In the genomic region with DNA sequence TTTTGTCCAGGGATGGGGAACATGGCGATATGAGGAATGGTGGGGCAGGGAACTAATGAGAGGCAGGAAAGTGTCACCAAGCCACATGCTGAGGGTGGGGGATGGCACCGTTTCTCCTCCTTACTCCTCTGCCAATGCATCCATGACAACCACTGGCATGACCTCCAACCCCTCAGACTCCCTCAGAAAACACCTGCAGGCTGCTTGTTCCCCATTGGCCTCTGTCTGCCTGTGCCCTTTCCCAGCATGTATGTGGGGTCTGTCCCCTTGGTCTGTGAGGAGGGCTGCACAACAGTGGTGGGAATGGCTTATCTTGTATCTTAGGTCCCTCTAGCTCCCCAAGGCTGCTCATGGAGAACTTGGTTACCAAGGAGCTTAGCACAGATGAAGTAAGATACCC, we compare ENCODE assay signal across 27 cellular contexts.
"Had no signal": no experiment of that assay in that cellular context is flagged by ENCODE, and none has a peak within 500 bp of the region (broad histone marks: within the 10 kb centered on the region; RNA-seq: fewer than 3 reads in every experiment).

No MANE protein-coding gene starts in this region.

- H3K27ac ChIP-seq: adrenal gland, body of pancreas had no signal

- ATAC-seq: activated CD4-positive, alpha-beta T cell treated with anti-CD3 and anti-CD28 coated beads for 36 hours; activated CD8-positive, alpha-beta memory T cell treated with anti-CD3 and anti-CD28 coated beads, Interleukin-2, amount 10 ng/mL, durations not matched to agents 7 days and 5 days; activated CD8-positive, alpha-beta T cell treated with anti-CD3 and anti-CD28 coated beads, Interleukin-2, amount 10 ng/mL, durations not matched to agents 7 days and 5 days; activated naive CD8-positive, alpha-beta T cell treated with anti-CD3 and anti-CD28 coated beads, Interleukin-2, amount 50 U/mL, for 24 hours; body of pancreas had no signal

- H3K27me3 ChIP-seq: adrenal gland, body of pancreas had no signal

- H3K36me3 Mint-ChIP-seq: activated CD4-positive, alpha-beta memory T cell treated with anti-CD3 and anti-CD28 coated beads for 36 hours; activated CD8-positive, alpha-beta memory T cell treated with anti-CD3 and anti-CD28 coated beads, Interleukin-2, amount 10 ng/mL, durations not matched to agents 7 days and 5 days; activated naive CD4-positive, alpha-beta T cell treated with anti-CD3 and anti-CD28 coated beads, Interleukin-2, amount 50 U/mL, for 24 hours; activated naive CD8-positive, alpha-beta T cell treated with anti-CD3 and anti-CD28 coated beads for 36 hours had no signal

- H3K9me3 ChIP-seq: adrenal gland, body of pancreas had no signal

- H3K4me3 Mint-ChIP-seq: activated CD4-positive, alpha-beta memory T cell treated with anti-CD3 and anti-CD28 coated beads for 36 hours; activated CD4-positive, alpha-beta T cell treated with anti-CD3 and anti-CD28 coated beads for 36 hours; activated CD4-positive, alpha-beta T cell treated with anti-CD3 and anti-CD28 coated beads, Interleukin-2, amount 10 ng/mL, durations not matched to agents 24 days and 14 days; activated CD8-positive, alpha-beta memory T cell treated with anti-CD3 and anti-CD28 coated beads, Interleukin-2, amount 10 ng/mL, durations not matched to agents 7 days and 5 days; activated CD8-positive, alpha-beta T cell treated with anti-CD3 and anti-CD28 coated beads, Interleukin-2, amount 10 ng/mL, durations not matched to agents 7 days and 5 days; activated naive CD4-positive, alpha-beta T cell treated with anti-CD3 and anti-CD28 coated beads for 36 hours; activated naive CD4-positive, alpha-beta T cell treated with anti-CD3 and anti-CD28 coated beads, Interleukin-2, amount 50 U/mL, for 24 hours; activated naive CD8-positive, alpha-beta T cell treated with anti-CD3 and anti-CD28 coated beads for 36 hours; activated naive CD8-positive, alpha-beta T cell treated with anti-CD3 and anti-CD28 coated beads, Interleukin-2, amount 50 U/mL, for 24 hours; activated T-helper 1 cell treated with anti-CD3 and anti-CD28 coated beads, Interleukin-12 subunit alpha, Interleukin-12 subunit beta, Interleukin-2, Interleukin-4 antibody, amounts not matched to agents 30 ng/mL and 10 ng/mL and 1 ng/mL, durations not matched to agents 14 hours and 24 hours and 36 hours had no signal

- H3K36me3 ChIP-seq: adrenal gland had no signal

- H3K4me3 ChIP-seq: adrenal gland, body of pancreas had no signal

- H3K9me3 Mint-ChIP-seq: activated CD4-positive, alpha-beta memory T cell treated with anti-CD3 and anti-CD28 coated beads for 36 hours; activated CD4-positive, alpha-beta T cell treated with anti-CD3 and anti-CD28 coated beads, Interleukin-2, amount 10 ng/mL, durations not matched to agents 24 days and 14 days; activated naive CD4-positive, alpha-beta T cell treated with anti-CD3 and anti-CD28 coated beads for 36 hours; activated naive CD4-positive, alpha-beta T cell treated with anti-CD3 and anti-CD28 coated beads, Interleukin-2, amount 50 U/mL, for 24 hours; activated naive CD8-positive, alpha-beta T cell treated with anti-CD3 and anti-CD28 coated beads for 36 hours; activated naive CD8-positive, alpha-beta T cell treated with anti-CD3 and anti-CD28 coated beads, Interleukin-2, amount 50 U/mL, for 24 hours; activated T-helper 1 cell treated with anti-CD3 and anti-CD28 coated beads, Interleukin-12 subunit alpha, Interleukin-12 subunit beta, Interleukin-2, Interleukin-4 antibody, amounts not matched to agents 30 ng/mL and 10 ng/mL and 1 ng/mL, durations not matched to agents 14 hours and 24 hours and 36 hours; activated T-helper 2 cell treated with anti-CD3 and anti-CD28 coated beads, Interferon-gamma antibody, Interleukin-2, Interleukin-4, amounts not matched to agents 10 μg/mL and 5 μg/mL and 100 μg/mL, durations not matched to agents 14 hours and 24 hours and 36 hours had no signal

- H3K27me3 Mint-ChIP-seq: activated CD4-positive, alpha-beta T cell treated with anti-CD3 and anti-CD28 coated beads, Interleukin-2, amount 10 ng/mL, durations not matched to agents 24 days and 14 days; activated CD8-positive, alpha-beta memory T cell treated with anti-CD3 and anti-CD28 coated beads, Interleukin-2, amount 10 ng/mL, durations not matched to agents 7 days and 5 days; activated naive CD8-positive, alpha-beta T cell treated with anti-CD3 and anti-CD28 coated beads, Interleukin-2, amount 50 U/mL, for 24 hours had no signal

- H3K27ac Mint-ChIP-seq: activated CD4-positive, alpha-beta memory T cell treated with anti-CD3 and anti-CD28 coated beads for 36 hours; activated CD4-positive, alpha-beta T cell treated with anti-CD3 and anti-CD28 coated beads for 36 hours; activated CD4-positive, alpha-beta T cell treated with anti-CD3 and anti-CD28 coated beads, Interleukin-2, amount 10 ng/mL, durations not matched to agents 24 days and 14 days; activated CD8-positive, alpha-beta memory T cell treated with anti-CD3 and anti-CD28 coated beads, Interleukin-2, amount 10 ng/mL, durations not matched to agents 7 days and 5 days; activated CD8-positive, alpha-beta T cell treated with anti-CD3 and anti-CD28 coated beads, Interleukin-2, amount 10 ng/mL, durations not matched to agents 7 days and 5 days; activated naive CD4-positive, alpha-beta T cell treated with anti-CD3 and anti-CD28 coated beads for 36 hours; activated naive CD4-positive, alpha-beta T cell treated with anti-CD3 and anti-CD28 coated beads, Interleukin-2, amount 50 U/mL, for 24 hours; activated naive CD8-positive, alpha-beta T cell treated with anti-CD3 and anti-CD28 coated beads for 36 hours; activated naive CD8-positive, alpha-beta T cell treated with anti-CD3 and anti-CD28 coated beads, Interleukin-2, amount 50 U/mL, for 24 hours; activated T-helper 1 cell treated with anti-CD3 and anti-CD28 coated beads, Interleukin-12 subunit alpha, Interleukin-12 subunit beta, Interleukin-2, Interleukin-4 antibody, amounts not matched to agents 30 ng/mL and 10 ng/mL and 1 ng/mL, durations not matched to agents 14 hours and 24 hours and 36 hours; activated T-helper 2 cell treated with anti-CD3 and anti-CD28 coated beads, Interferon-gamma antibody, Interleukin-2, Interleukin-4, amounts not matched to agents 10 μg/mL and 5 μg/mL and 100 μg/mL, durations not matched to agents 14 hours and 24 hours and 36 hours had no signal

- DNase-seq: activated CD4-positive, alpha-beta memory T cell treated with anti-CD3 and anti-CD28 coated beads for 36 hours; activated CD4-positive, alpha-beta T cell treated with anti-CD3 and anti-CD28 coated beads for 36 hours; activated CD4-positive, alpha-beta T cell treated with anti-CD3 and anti-CD28 coated beads, Interleukin-2, amount 10 ng/mL, durations not matched to agents 24 days and 14 days; activated CD4-positive, CD25-positive, alpha-beta regulatory T cell; activated CD4-positive, CD25-positive, alpha-beta regulatory T cell treated with anti-CD3 and anti-CD28 coated beads, Interleukin-2, amount 50 U/mL, for 72 hours; activated CD8-positive, alpha-beta memory T cell treated with anti-CD3 and anti-CD28 coated beads, Interleukin-2, amount 10 ng/mL, durations not matched to agents 7 days and 5 days; activated CD8-positive, alpha-beta memory T cell treated with anti-CD3 and anti-CD28 coated beads, Interleukin-2, amount 50 U/mL, for 4 hours; activated CD8-positive, alpha-beta T cell treated with anti-CD3 and anti-CD28 coated beads, Interleukin-2, amount 10 ng/mL, durations not matched to agents 7 days and 5 days; activated effector memory CD4-positive, alpha-beta T cell treated with anti-CD3 and anti-CD28 coated beads, Interleukin-2, amount 50 U/mL, for 16 hours; activated naive CD4-positive, alpha-beta T cell treated with anti-CD3 and anti-CD28 coated beads for 36 hours; activated naive CD8-positive, alpha-beta T cell treated with anti-CD3 and anti-CD28 coated beads for 36 hours; activated naive CD8-positive, alpha-beta T cell treated with anti-CD3 and anti-CD28 coated beads, Interleukin-2, amount 50 U/mL, for 24 hours; activated T-cell treated with anti-CD3 and anti-CD28 coated beads, Interleukin-2, amount 50 U/mL, for 1 hour; activated T-cell treated with anti-CD3 and anti-CD28 coated beads, Interleukin-2, amount 50 U/mL, for 48 hours; amygdala; aorta; body of pancreas; caudate nucleus; cortex of kidney; dermis blood vessel endothelial cell; effector CD8-positive, alpha-beta T cell; foreskin fibroblast; T-helper 2 cell had no signal

- H3K4me1 Mint-ChIP-seq: activated CD4-positive, alpha-beta T cell treated with anti-CD3 and anti-CD28 coated beads for 36 hours; activated CD4-positive, alpha-beta T cell treated with anti-CD3 and anti-CD28 coated beads, Interleukin-2, amount 10 ng/mL, durations not matched to agents 24 days and 14 days; activated CD8-positive, alpha-beta memory T cell treated with anti-CD3 and anti-CD28 coated beads, Interleukin-2, amount 10 ng/mL, durations not matched to agents 7 days and 5 days; activated naive CD4-positive, alpha-beta T cell treated with anti-CD3 and anti-CD28 coated beads, Interleukin-2, amount 50 U/mL, for 24 hours; activated naive CD8-positive, alpha-beta T cell treated with anti-CD3 and anti-CD28 coated beads for 36 hours had no signal
